In the genomic region with DNA sequence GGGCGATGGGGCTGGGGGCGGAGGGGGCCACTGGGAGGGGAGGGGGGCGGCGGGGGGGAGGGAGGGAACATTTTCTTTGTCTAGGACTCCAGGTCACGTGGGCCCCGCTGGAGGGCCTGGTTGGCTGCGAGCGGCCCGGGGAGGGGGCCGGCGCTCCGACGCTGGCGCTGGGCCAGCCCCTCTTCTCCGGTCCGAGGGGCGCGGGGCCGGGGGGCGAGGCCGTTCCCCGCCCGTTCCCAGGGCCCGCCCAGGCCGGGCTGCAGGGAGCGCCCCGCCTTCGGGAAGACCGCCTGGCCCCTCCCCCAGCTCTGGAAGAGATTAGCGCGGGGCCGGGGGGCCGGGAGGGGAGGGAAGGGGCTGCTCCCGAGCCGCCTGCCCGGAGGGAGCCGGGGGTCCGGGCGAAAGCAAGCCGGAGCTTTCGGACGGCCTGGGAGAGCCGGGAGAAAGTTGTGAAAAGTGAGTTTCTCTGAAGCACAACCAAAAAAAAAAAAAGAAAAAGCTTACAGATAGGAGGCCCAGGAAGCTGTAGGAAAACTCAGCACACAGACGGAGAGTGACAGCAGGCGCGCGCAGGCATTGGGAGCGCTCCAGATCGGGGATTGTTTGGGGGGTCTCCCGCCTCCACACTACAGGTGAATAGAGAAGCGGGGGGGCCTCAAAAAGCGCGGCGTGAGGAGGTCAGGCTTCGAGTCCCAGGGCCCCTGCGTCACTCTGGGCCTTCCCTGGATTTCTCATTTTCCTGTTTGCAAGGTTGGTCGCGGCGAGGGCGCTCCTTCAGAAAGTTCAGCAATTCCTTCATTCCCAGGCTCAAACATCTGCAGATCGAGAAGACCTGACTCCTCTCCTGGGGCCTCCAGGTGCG, we compare ENCODE assay signal across 7 cellular contexts.
DNase-seq lines count a peak whose midpoint lies in the region; ATAC-seq and TF ChIP-seq lines count a peak whose summit lies in the region.

No MANE protein-coding gene starts in this region.

- peaks cover 27% of the 10 kb centered on the region for H3K36me3 Mint-ChIP-seq in T-helper 1 cell treated with Interleukin-12 subunit alpha and Interleukin-12 subunit beta and Interleukin-4 antibody, amounts not matched to agents 30 μg/mL and 1 μg/mL, for 36 hours (ENCODE audit: low read depth)

- no peak for DNase-seq in LNCaP clone FGC (ENCODE audit: low read depth)
- DNase-seq in caudate nucleus (lab: John Stamatoyannopoulos, UW): peak in 5 of 61 donors; percentile 18 to 62 (median 44)
- DNase-seq in kidney epithelial cell (ENCODE audit: low read depth): no peak
- peak; percentile 57 for DNase-seq in stimulated activated CD4-positive, alpha-beta T cell treated with anti-CD3 and anti-CD28 coated beads, Interleukin-1b, Interleukin-23, amount 100 ng/mL, for 48 hours

- TF ChIP-seq CTCF in LNCaP clone FGC (IDR thresholded peaks at IDR 0.05; ENCODE audit: control insufficient read depth, extremely low read depth, insufficient read depth) (no peak), kidney epithelial cell (IDR thresholded peaks at IDR 0.05; ENCODE audit: insufficient read depth, low read length, poor library complexity, severe bottlenecking) (no peak)

- H3K27ac ChIP-seq in caudate nucleus (ENCODE audit: low read depth, low read length): peak overlapping the region; percentile 97

- ATAC-seq in GM18868 (IDR thresholded peaks at IDR 0.05; ENCODE audit: unreplicated experiment) (peak; percentile 51), HG02970 (IDR thresholded peaks at IDR 0.05; ENCODE audit: low FRiP score, unreplicated experiment) (no peak)

- no peaks in the 10 kb centered on the region for H3K27me3 ChIP-seq in kidney epithelial cell (ENCODE audit: control insufficient read depth, insufficient read depth, low read length)

- H3K4me3 Mint-ChIP-seq in T-helper 1 cell treated with Interleukin-12 subunit alpha and Interleukin-12 subunit beta and Interleukin-4 antibody, amounts not matched to agents 30 μg/mL and 1 μg/mL, for 36 hours: peak overlapping the region; percentile 65

- no peak overlapping the region for H3K27ac Mint-ChIP-seq in T-helper 1 cell treated with Interleukin-12 subunit alpha and Interleukin-12 subunit beta and Interleukin-4 antibody, amounts not matched to agents 30 μg/mL and 1 μg/mL, for 36 hours

- H3K36me3 ChIP-seq in kidney epithelial cell (ENCODE audit: control insufficient read depth, insufficient read depth, low read length): no peaks in the 10 kb centered on the region

- H3K27me3 Mint-ChIP-seq in T-helper 1 cell treated with Interleukin-12 subunit alpha and Interleukin-12 subunit beta and Interleukin-4 antibody, amounts not matched to agents 30 μg/mL and 1 μg/mL, for 36 hours (ENCODE audit: low read depth): no peaks in the 10 kb centered on the region

- H3K9me3 Mint-ChIP-seq in T-helper 1 cell treated with Interleukin-12 subunit alpha and Interleukin-12 subunit beta and Interleukin-4 antibody, amounts not matched to agents 30 μg/mL and 1 μg/mL, for 36 hours: no peaks in the 10 kb centered on the region

- peak overlapping the region; percentile 43 for H3K4me3 ChIP-seq in LNCaP clone FGC (ENCODE audit: low read depth, low read length)
- H3K4me3 ChIP-seq in kidney epithelial cell (ENCODE audit: low read depth, low read length): peak overlapping the region; percentile 54

- peaks cover 11% of the 10 kb centered on the region for H3K4me1 Mint-ChIP-seq in T-helper 1 cell treated with Interleukin-12 subunit alpha and Interleukin-12 subunit beta and Interleukin-4 antibody, amounts not matched to agents 30 μg/mL and 1 μg/mL, for 36 hours (ENCODE audit: low read depth)
